In the genomic region with DNA sequence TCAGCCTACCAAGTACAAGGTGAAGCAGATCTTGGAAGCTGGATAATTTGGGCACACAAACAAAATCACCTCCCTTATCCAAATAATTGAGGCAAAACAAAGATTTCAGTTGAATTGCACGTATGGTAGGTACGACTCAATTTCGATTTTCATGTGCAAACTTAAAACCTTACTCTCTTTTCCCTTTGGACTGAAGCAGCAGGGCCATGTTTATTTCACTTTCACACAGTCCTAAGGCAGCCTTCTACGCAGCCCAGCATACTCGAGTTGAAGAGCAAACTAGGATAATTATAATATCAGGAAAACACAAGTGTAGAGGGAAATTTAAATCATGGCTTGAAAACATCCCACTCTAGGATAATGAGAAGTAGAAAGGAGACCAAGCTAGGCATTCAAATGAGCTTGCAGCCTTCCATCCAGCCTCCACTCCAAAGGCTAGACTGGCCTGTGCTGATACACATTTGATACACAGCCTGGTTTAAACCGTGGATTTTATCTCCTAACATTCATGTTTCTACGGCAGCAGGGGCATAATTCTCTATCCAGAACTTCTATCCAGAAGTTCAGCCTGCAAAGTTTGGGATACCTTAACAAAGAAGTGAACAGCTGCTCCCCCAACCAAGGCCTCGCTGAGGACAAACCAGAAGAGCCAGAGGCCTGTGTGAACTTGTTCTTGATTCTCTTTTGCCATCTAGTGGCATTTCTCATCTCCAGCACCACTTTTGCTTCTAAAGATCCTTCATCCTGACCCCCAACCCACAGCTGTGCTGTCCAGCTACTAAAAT, we compare ENCODE assay signal across 8 cellular contexts. TPM values are rescaled to one million over a fixed set of nuclear protein-coding genes. Genes with fewer than 3 reads are reported as not detected.
DNase-seq lines count a peak whose midpoint lies in the region; ATAC-seq and TF ChIP-seq lines count a peak whose summit lies in the region.

No MANE protein-coding gene starts in this region.

- DNase-seq in stimulated activated naive CD4-positive, alpha-beta T cell (lab: John Stamatoyannopoulos, UW), result peak in 5 of 6 experiments; percentile 12 to 48 (median 17)
- no peak for DNase-seq in stimulated activated naive CD4-positive, alpha-beta T cell treated with Interleukin-2 at 50 U/mL for 16 hours (lab: John Stamatoyannopoulos, UW)
- DNase-seq in NCI-H1105 (lab: John Stamatoyannopoulos, UW) (peak; percentile 30), fibroblast of the conjunctiva (ENCODE audit: low read depth) (peak; percentile 49)

- H2AFZ ChIP-seq in neural cell (ENCODE audit: low read depth, low read length), result no peak overlapping the region

- H3F3A ChIP-seq in neural cell (ENCODE audit: insufficient read depth, low read length, poor library complexity, severe bottlenecking), result no peaks in the 10 kb centered on the region

- no peaks in the 10 kb centered on the region for H3K9me2 ChIP-seq in neural cell (ENCODE audit: insufficient read depth, low read length)

- ATAC-seq in GM21381 (IDR thresholded peaks at IDR 0.05; ENCODE audit: unreplicated experiment) (no peak), HG02981 (IDR thresholded peaks at IDR 0.05; ENCODE audit: unreplicated experiment) (no peak)

- H3K79me2 ChIP-seq in neural cell (replicated peaks; ENCODE audit: insufficient read depth, low read length), result no peaks in the 10 kb centered on the region

- no peak overlapping the region for H3K9ac ChIP-seq in neural cell (ENCODE audit: low read length)

- H3K27ac ChIP-seq in neural cell (ENCODE audit: low read length), result no peak overlapping the region

- no peak overlapping the region for H3K4me2 ChIP-seq in neural cell (ENCODE audit: low read length)

- H3K36me3 ChIP-seq in neural cell (ENCODE audit: insufficient read depth, low read length), result no peaks in the 10 kb centered on the region

- peak; percentile 78 for TF ChIP-seq RAD21 in neural cell (conservative IDR thresholded peaks at IDR 0.05)

- no peaks in the 10 kb centered on the region for H4K20me1 ChIP-seq in neural cell (ENCODE audit: insufficient read depth)

- no peak for TF ChIP-seq EP300 in neural cell (conservative IDR thresholded peaks at IDR 0.05; ENCODE audit: poor library complexity, severe bottlenecking)

- TF ChIP-seq CTCF in WI38 (IDR thresholded peaks at IDR 0.05; ENCODE audit: low read depth, low read length) (peak; percentile 34), neural cell (IDR thresholded peaks at IDR 0.05; ENCODE audit: poor library complexity, severe bottlenecking) (peak; percentile 76)

- H3K9me3 ChIP-seq in neural cell (ENCODE audit: low read length), result no peaks in the 10 kb centered on the region

- H3K27me3 ChIP-seq in neural cell (ENCODE audit: insufficient read depth, low read depth, low read length), result no peaks in the 10 kb centered on the region

- H3K4me3 ChIP-seq in WI38 (ENCODE audit: low read depth, low read length) (no peak overlapping the region), neural cell (ENCODE audit: low read length) (no peak overlapping the region)

TF ChIP-seq in neural cell, 6 proteins besides CTCF, POLR2A, EP300 and RAD21:
- TF ChIP-seq, protein P1, sequence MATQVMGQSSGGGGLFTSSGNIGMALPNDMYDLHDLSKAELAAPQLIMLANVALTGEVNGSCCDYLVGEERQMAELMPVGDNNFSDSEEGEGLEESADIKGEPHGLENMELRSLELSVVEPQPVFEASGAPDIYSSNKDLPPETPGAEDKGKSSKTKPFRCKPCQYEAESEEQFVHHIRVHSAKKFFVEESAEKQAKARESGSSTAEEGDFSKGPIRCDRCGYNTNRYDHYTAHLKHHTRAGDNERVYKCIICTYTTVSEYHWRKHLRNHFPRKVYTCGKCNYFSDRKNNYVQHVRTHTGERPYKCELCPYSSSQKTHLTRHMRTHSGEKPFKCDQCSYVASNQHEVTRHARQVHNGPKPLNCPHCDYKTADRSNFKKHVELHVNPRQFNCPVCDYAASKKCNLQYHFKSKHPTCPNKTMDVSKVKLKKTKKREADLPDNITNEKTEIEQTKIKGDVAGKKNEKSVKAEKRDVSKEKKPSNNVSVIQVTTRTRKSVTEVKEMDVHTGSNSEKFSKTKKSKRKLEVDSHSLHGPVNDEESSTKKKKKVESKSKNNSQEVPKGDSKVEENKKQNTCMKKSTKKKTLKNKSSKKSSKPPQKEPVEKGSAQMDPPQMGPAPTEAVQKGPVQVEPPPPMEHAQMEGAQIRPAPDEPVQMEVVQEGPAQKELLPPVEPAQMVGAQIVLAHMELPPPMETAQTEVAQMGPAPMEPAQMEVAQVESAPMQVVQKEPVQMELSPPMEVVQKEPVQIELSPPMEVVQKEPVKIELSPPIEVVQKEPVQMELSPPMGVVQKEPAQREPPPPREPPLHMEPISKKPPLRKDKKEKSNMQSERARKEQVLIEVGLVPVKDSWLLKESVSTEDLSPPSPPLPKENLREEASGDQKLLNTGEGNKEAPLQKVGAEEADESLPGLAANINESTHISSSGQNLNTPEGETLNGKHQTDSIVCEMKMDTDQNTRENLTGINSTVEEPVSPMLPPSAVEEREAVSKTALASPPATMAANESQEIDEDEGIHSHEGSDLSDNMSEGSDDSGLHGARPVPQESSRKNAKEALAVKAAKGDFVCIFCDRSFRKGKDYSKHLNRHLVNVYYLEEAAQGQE (IDR thresholded peaks at IDR 0.05; ENCODE audit: borderline replicate concordance), result no peak
- TF ChIP-seq SMC3 (conservative IDR thresholded peaks at IDR 0.05; ENCODE audit: poor library complexity) (peak; percentile 76), POLR2AphosphoS5 (IDR thresholded peaks at IDR 0.05) (no peak)

RNA-seq across cellular contexts. Expression of a gene that starts 2.4 kb away (rescaled TPM):
- not detected in 2 replicates for polyA plus RNA-seq in neural cell
- polyA minus RNA-seq in neural cell, result not detected in 2 replicates

RNA-seq across cellular contexts. Expression of a gene that starts 5.2 kb away (rescaled TPM):
- polyA plus RNA-seq in neural cell, result not detected in 2 replicates
- polyA minus RNA-seq in neural cell, result not detected in 2 replicates

RNA-seq across cellular contexts. Expression of a gene that starts 9.8 kb away (rescaled TPM):
- polyA plus RNA-seq in neural cell, result not detected in 2 replicates
- not detected in 2 replicates for polyA minus RNA-seq in neural cell

RNA-seq across cellular contexts. Expression of a gene that starts 14.9 kb away (rescaled TPM):
- polyA plus RNA-seq in neural cell, result 30.8 and 43.3 TPM in 2 replicates
- polyA minus RNA-seq in neural cell, result 26.3 and 27.3 TPM in 2 replicates

RNA-seq across cellular contexts. Expression of a gene that starts 17.8 kb away (rescaled TPM):
- not detected in 2 replicates for polyA plus RNA-seq in neural cell
- polyA minus RNA-seq in neural cell, result not detected in 2 replicates
